18 cellular contexts compared by ENCODE assay signal in genomic region chr10:48550977-48551376, GRCh38. TPM values are rescaled to one million over a fixed set of nuclear protein-coding genes. Genes with fewer than 3 reads are reported as not detected.
DNase-seq lines count a peak whose midpoint lies in the region; FAIRE-seq and TF ChIP-seq lines count a peak whose summit lies in the region.
"Had no signal": no experiment of that assay in that cellular context is flagged by ENCODE, and none has a peak within 500 bp of the region (broad histone marks: within the 10 kb centered on the region; RNA-seq: fewer than 3 reads in every experiment).

No MANE protein-coding gene starts in this region.

- no peak overlapping the region for H3K4me3 ChIP-seq in BLaER1
- H3K4me3 ChIP-seq in Karpas-422 (ENCODE audit: low read length) = no peak overlapping the region
- no peak overlapping the region for H3K4me3 ChIP-seq in WERI-Rb-1 (ENCODE audit: low read depth, low read length)
- no peak overlapping the region for H3K4me3 ChIP-seq in endothelial cell of umbilical vein (replicated peaks in 1 of 3; ENCODE audit: insufficient read depth in 1 of 3, low read depth in 1 of 3, low read length in 3 of 3)
- no peak overlapping the region for H3K4me3 ChIP-seq in MG63

- H3K79me2 ChIP-seq in Karpas-422 (ENCODE audit: low read length) (no peaks in the 10 kb centered on the region), endothelial cell of umbilical vein (ENCODE audit: control insufficient read depth, insufficient read depth, low read length) (peaks cover 18% of the 10 kb centered on the region), H9 (ENCODE audit: insufficient read depth, low read length) (no peaks in the 10 kb centered on the region)

- no peak overlapping the region for H3K56ac ChIP-seq in H9 (ENCODE audit: insufficient read length, low read depth, low read length)

- no peaks in the 10 kb centered on the region; a peak in 1 of 7 replicates for H3K36me3 Mint-ChIP-seq in H9 (ENCODE audit: insufficient read depth in 1 of 3, low read depth in 3 of 3)
- H3K36me3 Mint-ChIP-seq in activated naive CD8-positive, alpha-beta T cell treated with anti-CD3 and anti-CD28 coated beads for 36 hours = no peaks in the 10 kb centered on the region
- H3K36me3 Mint-ChIP-seq: CD4-positive, alpha-beta memory T cell had no signal

- H3K14ac ChIP-seq in H9 (ENCODE audit: insufficient read depth, low read length) = no peak overlapping the region

- H3K79me1 ChIP-seq in H9 (ENCODE audit: insufficient read depth, low read depth, low read length, poor library complexity, severe bottlenecking) = no peaks in the 10 kb centered on the region

- H2BK5ac ChIP-seq in H9 (ENCODE audit: insufficient read length, low read length) = no peak overlapping the region

- H4K20me1 ChIP-seq in BLaER1 (0 out of 2 replicates have a peak, but pooled peaks cover 10% of the 10 kb centered on the region), Karpas-422 (ENCODE audit: insufficient read depth, low read depth, low read length) (no peaks in the 10 kb centered on the region), endothelial cell of umbilical vein (replicated peaks; ENCODE audit: control insufficient read depth, extremely low read depth, insufficient read depth, low read length) (no peaks in the 10 kb centered on the region), H9 (ENCODE audit: control insufficient read depth, insufficient read depth, insufficient read length) (no peaks in the 10 kb centered on the region)

- POLR2A ChIA-PET in endothelial cell of umbilical vein (lab: Charles Lee) = no interaction called here

- no peak overlapping the region for H2BK15ac ChIP-seq in H9 (ENCODE audit: low read depth, low read length)

- no peak overlapping the region for H2BK20ac ChIP-seq in H9 (ENCODE audit: low read depth, low read length, poor library complexity, severe bottlenecking)

- no peak for TF ChIP-seq CTCF in WERI-Rb-1 (IDR thresholded peaks at IDR 0.05; ENCODE audit: low read depth, low read length)
- no peak for TF ChIP-seq CTCF in endothelial cell of umbilical vein (IDR thresholded peaks at IDR 0.05; ENCODE audit: extremely low read depth in 1 of 2, insufficient read depth in 1 of 2, low read depth in 1 of 2, low read length in 2 of 2)
- TF ChIP-seq CTCF in H9 (conservative IDR thresholded peaks at IDR 0.05) = no peak

- no peak for FAIRE-seq in endothelial cell of umbilical vein (lab: Jason Lieb, UNC)
- FAIRE-seq: D721Med, GM19239, H54 had no signal

- no CpG with 5 or more reads among the region's 3 CpGs for WGBS in H9 (ENCODE audit: extremely low coverage, insufficient read length, low lambda C conversion rate)

- dilution Hi-C loops in endothelial cell of umbilical vein (cut with MboI; ENCODE audit: extremely low pct_ligation_motif_present, low sequenced_read_pairs) = no loop called here

- no peaks in the 10 kb centered on the region for H3K36me3 ChIP-seq in BLaER1
- no peaks in the 10 kb centered on the region for H3K36me3 ChIP-seq in Karpas-422 (ENCODE audit: insufficient read depth, low read length)
- H3K36me3 ChIP-seq in WERI-Rb-1 = no peaks in the 10 kb centered on the region
- H3K36me3 ChIP-seq in endothelial cell of umbilical vein (ENCODE audit: control insufficient read depth in 2 of 2, extremely low read depth in 1 of 2, insufficient read depth in 2 of 2, low read length in 2 of 2) = peaks cover 4 to 14% of the 10 kb centered on the region in 2 experiments
- no peaks in the 10 kb centered on the region; the same call in 1 of the 2 replicates for H3K36me3 ChIP-seq in MG63

- H3K9me3 ChIP-seq in BLaER1 = no peaks in the 10 kb centered on the region
- no peaks in the 10 kb centered on the region for H3K9me3 ChIP-seq in Karpas-422 (ENCODE audit: low read length)
- H3K9me3 ChIP-seq in WERI-Rb-1 (ENCODE audit: severe bottlenecking) = no peaks in the 10 kb centered on the region
- H3K9me3 ChIP-seq in endothelial cell of umbilical vein (replicated peaks; ENCODE audit: control insufficient read depth, insufficient read depth, low read length) = no peaks in the 10 kb centered on the region
- no peaks in the 10 kb centered on the region for H3K9me3 ChIP-seq in H9 (ENCODE audit: control insufficient read depth, low read depth, low read length)
- no peaks in the 10 kb centered on the region for H3K9me3 ChIP-seq in MG63

- no peak overlapping the region for H4K91ac ChIP-seq in H9 (ENCODE audit: insufficient read length, low read depth, low read length)

- H3K27ac ChIP-seq in BLaER1 (no peak overlapping the region), Karpas-422 (ENCODE audit: low read length) (no peak overlapping the region), WERI-Rb-1 (peak overlapping the region; percentile 50), endothelial cell of umbilical vein (ENCODE audit: insufficient read depth, low read depth, low read length) (peak overlapping the region; percentile 51), H9 (ENCODE audit: insufficient read length, low read depth, low read length) (no peak overlapping the region)
- H3K27ac ChIP-seq: C4-2B had no signal

- no peak for TF ChIP-seq POLR2A in endothelial cell of umbilical vein (IDR thresholded peaks at IDR 0.05; ENCODE audit: low read depth, low read length)

- no peak overlapping the region for H3K18ac ChIP-seq in H9 (ENCODE audit: insufficient read length, low read depth, low read length)

- DNase-seq in Karpas-422 = peak; percentile 40
- DNase-seq in WERI-Rb-1 = no peak
- no peak for DNase-seq in endothelial cell of umbilical vein (ENCODE audit: low read depth, low spot score)
- no peak for DNase-seq in H9
- DNase-seq in MG63 = no peak
- no peak for DNase-seq in NCI-H69 (lab: John Stamatoyannopoulos, UW)
- no peak for DNase-seq in activated naive CD8-positive, alpha-beta T cell treated with anti-CD3 and anti-CD28 coated beads for 36 hours
- DNase-seq: 8988T; CD4-positive, alpha-beta memory T cell; COR-L47; DMS153; GF-D8; IMR-90 had no signal

- H2AFZ ChIP-seq in Karpas-422 (ENCODE audit: low read length) (no peak overlapping the region), endothelial cell of umbilical vein (ENCODE audit: low read depth, low read length) (no peak overlapping the region), H9 (ENCODE audit: low read length) (no peak overlapping the region)

- no TSS peak for BruUV-seq in endothelial cell of umbilical vein (replicated peaks; lab: Mats Ljungman, UMichigan)

- H4K5ac ChIP-seq in H9 (ENCODE audit: insufficient read length, low read depth, low read length) = no peak overlapping the region

- no peak overlapping the region for H3T11ph ChIP-seq in H9 (ENCODE audit: low read length)

- H3K27ac Mint-ChIP-seq in H9 = 0 out of 7 replicates have a peak overlapping the region, but pooled peaks of 1 of the 3 experiments have one; percentile 15
- no peak overlapping the region for H3K27ac Mint-ChIP-seq in activated naive CD8-positive, alpha-beta T cell treated with anti-CD3 and anti-CD28 coated beads for 36 hours
- H3K27ac Mint-ChIP-seq: CD4-positive, alpha-beta memory T cell had no signal

- no peak overlapping the region for H2AK5ac ChIP-seq in H9 (ENCODE audit: insufficient read length, low read length)

- no peak overlapping the region for H2BK120ac ChIP-seq in H9 (ENCODE audit: low read depth, low read length, poor library complexity, severe bottlenecking)

- H3K23ac ChIP-seq in H9 (ENCODE audit: insufficient read length, low read depth, low read length) = no peak overlapping the region

- no peak overlapping the region for H3K4me3 Mint-ChIP-seq in H9
- H3K4me3 Mint-ChIP-seq in activated naive CD8-positive, alpha-beta T cell treated with anti-CD3 and anti-CD28 coated beads for 36 hours = no peak overlapping the region
- H3K4me3 Mint-ChIP-seq: CD4-positive, alpha-beta memory T cell had no signal

- H3K9me2 ChIP-seq in Karpas-422 (replicated peaks; ENCODE audit: insufficient read depth, low read length) = no peaks in the 10 kb centered on the region

- peaks cover 2% of the 10 kb centered on the region; the same call in 1 of the 2 replicates for H3K27me3 Mint-ChIP-seq in H9 (ENCODE audit: low read depth)
- no peaks in the 10 kb centered on the region for H3K27me3 Mint-ChIP-seq in activated naive CD8-positive, alpha-beta T cell treated with anti-CD3 and anti-CD28 coated beads for 36 hours
- H3K27me3 Mint-ChIP-seq: CD4-positive, alpha-beta memory T cell had no signal

- H2BK12ac ChIP-seq in H9 (ENCODE audit: insufficient read length, low read depth, low read length) = no peak overlapping the region

- H3K4ac ChIP-seq in H9 (ENCODE audit: low read depth, low read length) = no peak overlapping the region

- no peaks in the 10 kb centered on the region for H3K23me2 ChIP-seq in H9 (ENCODE audit: insufficient read length, low read depth, low read length, poor library complexity, severe bottlenecking)

- H3K27me3 ChIP-seq in BLaER1 = no peaks in the 10 kb centered on the region
- no peaks in the 10 kb centered on the region for H3K27me3 ChIP-seq in Karpas-422 (ENCODE audit: low read length)
- no peaks in the 10 kb centered on the region for H3K27me3 ChIP-seq in WERI-Rb-1 (ENCODE audit: insufficient read depth, low read depth, severe bottlenecking)
- H3K27me3 ChIP-seq in endothelial cell of umbilical vein (ENCODE audit: control insufficient read depth in 2 of 2, insufficient read depth in 2 of 2, low read length in 2 of 2) = no peaks in the 10 kb centered on the region
- H3K27me3 ChIP-seq in H9 (ENCODE audit: insufficient read depth, low read length) = no peaks in the 10 kb centered on the region
- H3K27me3 ChIP-seq in MG63 = no peaks in the 10 kb centered on the region

- peaks cover 0 to 5% of the 10 kb centered on the region in 2 experiments; a peak in 1 of 5 replicates for H3K9me3 Mint-ChIP-seq in H9
- H3K9me3 Mint-ChIP-seq in activated naive CD8-positive, alpha-beta T cell treated with anti-CD3 and anti-CD28 coated beads for 36 hours = no peaks in the 10 kb centered on the region
- H3K9me3 Mint-ChIP-seq: CD4-positive, alpha-beta memory T cell had no signal

- H3K4me2 ChIP-seq in BLaER1 = peak overlapping the region; percentile 82
- no peak overlapping the region for H3K4me2 ChIP-seq in Karpas-422 (ENCODE audit: low read depth, low read length, poor library complexity, severe bottlenecking)
- no peak overlapping the region for H3K4me2 ChIP-seq in endothelial cell of umbilical vein (ENCODE audit: insufficient read depth, low read length)
- H3K4me2 ChIP-seq in H9 (ENCODE audit: insufficient read depth, insufficient read length, low read length) = no peak overlapping the region

- no peak overlapping the region for H4K8ac ChIP-seq in H9 (replicated peaks; ENCODE audit: insufficient read length, low read depth, low read length)

- CTCF ChIA-PET in endothelial cell of umbilical vein (lab: Charles Lee) = interaction anchor here (2.5 to 16.9 kb wide), 4 partner anchors 12 to 188 kb away, joined by 14 to 445 read pairs (median 42); no protein-coding TSS in a partner anchor

- no peaks in the 10 kb centered on the region for H3K9me1 ChIP-seq in endothelial cell of umbilical vein (replicated peaks; ENCODE audit: control insufficient read depth, extremely low read depth, insufficient read depth, low read length)

- intact Hi-C loops in endothelial cell of umbilical vein (cut with micrococcal nuclease) = loop anchor here (2.0 to 10.0 kb wide), 2 partner anchors 24 to 964 kb away; no protein-coding TSS in a partner anchor

- peak overlapping the region; percentile 4; the same call in 1 of the 2 replicates for H3K9ac ChIP-seq in BLaER1
- H3K9ac ChIP-seq in Karpas-422 (ENCODE audit: low read length) = no peak overlapping the region
- H3K9ac ChIP-seq in endothelial cell of umbilical vein (replicated peaks; ENCODE audit: extremely low read depth, insufficient read depth, low read length) = no peak overlapping the region
- H3K9ac ChIP-seq in H9 (ENCODE audit: extremely low read depth, insufficient read length, low read length) = no peak overlapping the region

- peaks cover 2 to 24% of the 10 kb centered on the region in 2 experiments for H3K4me1 Mint-ChIP-seq in H9
- no peaks in the 10 kb centered on the region for H3K4me1 Mint-ChIP-seq in activated naive CD8-positive, alpha-beta T cell treated with anti-CD3 and anti-CD28 coated beads for 36 hours
- H3K4me1 Mint-ChIP-seq: CD4-positive, alpha-beta memory T cell had no signal

- H3K4me1 ChIP-seq in BLaER1 (peaks cover 71% of the 10 kb centered on the region), Karpas-422 (ENCODE audit: low read length) (no peaks in the 10 kb centered on the region), endothelial cell of umbilical vein (ENCODE audit: control insufficient read depth, extremely low read depth, insufficient read depth, low read length) (peaks cover 37% of the 10 kb centered on the region), H9 (ENCODE audit: insufficient read depth, low read length) (no peaks in the 10 kb centered on the region)

RNA-seq across cellular contexts. Expression of gene ARHGAP22, which starts 53.9 kb away (rescaled TPM):
- 0.07 and 6.1 TPM in 2 replicates for total RNA-seq in Karpas-422 (2014; rRNA removed; shearing (Covaris generic); ENCODE audit: low replicate concordance)
- total RNA-seq in endothelial cell of umbilical vein (48.6 and 50.3 TPM in 2 replicates), H9 (2021) (6.9 and 7.4 TPM in 2 replicates)
- 8.0 and 8.6 TPM in 2 replicates for polyA plus RNA-seq in endothelial cell of umbilical vein
- 10.2 and 10.4 TPM in 2 replicates for polyA plus RNA-seq in endothelial cell of umbilical vein (2011; cell fraction: cytosol; rRNA removed)
- polyA plus RNA-seq in endothelial cell of umbilical vein (2011; cell fraction: nucleus; rRNA removed) = 33.5 and 38.8 TPM in 2 replicates
- 56.6 and 69.1 TPM in 2 replicates for polyA plus RNA-seq in endothelial cell of umbilical vein (2012)
- polyA minus RNA-seq in endothelial cell of umbilical vein = 23.0 and 28.5 TPM in 2 replicates
- polyA minus RNA-seq in endothelial cell of umbilical vein (2011; cell fraction: cytosol; rRNA and poly(A)+ RNA removed) = not detected
- 47.4 and 50.7 TPM in 2 replicates for polyA minus RNA-seq in endothelial cell of umbilical vein (2011; cell fraction: nucleus; rRNA and poly(A)+ RNA removed)
- total RNA-seq in MG63 (2014; rRNA removed; shearing (Covaris generic); ENCODE audit: low replicate concordance) = 20.7 and 23.2 TPM in 2 replicates
- total RNA-seq in activated naive CD8-positive, alpha-beta T cell treated with anti-CD3 and anti-CD28 coated beads for 36 hours = not detected
- polyA plus RNA-seq: CD4-positive, alpha-beta memory T cell had no signal

Comparison
In these comparisons a context has a peak if more than half of its experiments do, and no peak if none do; other contexts are left out.
1. H3K27ac ChIP-seq: peak in WERI-Rb-1 (single experiment) and endothelial cell of umbilical vein (single experiment); none in BLaER1 (single experiment), Karpas-422 (single experiment) and H9 (single experiment).